ENCODE assay signal across 12 cellular contexts in the genomic region with DNA sequence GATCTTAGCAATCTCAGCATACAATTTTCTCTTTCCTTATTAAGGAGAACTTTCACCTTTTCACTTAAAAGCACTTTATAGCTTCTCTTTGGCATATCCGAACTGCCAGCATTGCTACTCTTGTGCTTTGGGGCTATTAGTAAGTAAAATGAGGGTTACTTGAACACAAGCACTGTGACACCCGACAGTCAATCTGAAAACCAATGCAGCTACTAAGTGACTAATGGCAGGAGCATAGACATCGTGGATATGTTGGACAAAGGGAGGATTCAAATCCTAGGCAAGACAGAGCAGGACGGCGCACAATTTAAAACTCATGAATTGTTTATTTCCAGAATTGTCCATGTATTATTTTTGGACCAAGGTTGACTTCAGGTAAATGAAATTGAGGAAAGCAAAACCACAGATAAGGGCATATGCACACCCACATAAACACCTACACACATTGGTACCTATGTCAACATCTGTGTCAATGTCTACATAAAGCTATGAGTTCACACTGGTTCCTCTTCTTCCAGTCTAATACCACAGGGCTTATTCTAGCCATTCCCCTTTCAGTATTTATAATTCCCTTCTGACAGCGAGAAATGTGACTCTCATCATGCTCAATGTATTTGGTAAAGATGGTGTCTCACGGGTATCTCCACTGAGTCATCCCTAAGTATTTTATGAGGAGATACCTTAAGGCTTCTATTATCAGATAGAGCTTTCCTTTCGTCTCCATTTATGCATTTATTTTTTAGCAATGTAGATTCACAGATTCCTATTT.
"Had no signal": no experiment of that assay in that cellular context is flagged by ENCODE, and none has a peak within 500 bp of the region (broad histone marks: within the 10 kb centered on the region; RNA-seq: fewer than 3 reads in every experiment).

No MANE protein-coding gene starts in this region.

- H3K36me3 ChIP-seq: cardiac muscle cell, gastroesophageal sphincter, heart right ventricle had no signal

- H3K9me3 ChIP-seq: gastroesophageal sphincter, heart right ventricle, mucosa of descending colon had no signal

- H3K4me1 Mint-ChIP-seq: activated T-helper 17 cell treated with anti-CD3 and anti-CD28 coated beads, Interleukin-2, amount 50 U/mL, for 72 hours; stimulated activated effector memory CD8-positive, alpha-beta T cell treated with anti-CD3 and anti-CD28 coated beads, Interleukin-12 subunit alpha, Interleukin-12 subunit beta, amount 100 ng/mL, for 72 hours had no signal

- H3K27ac ChIP-seq: cardiac muscle cell, epithelial cell of prostate, gastroesophageal sphincter, heart right ventricle had no signal

- DNase-seq: activated CD4-positive, alpha-beta T cell treated with anti-CD3 and anti-CD28 coated beads, Interleukin-2, amount 50 U/mL, for 4 hours; activated CD4-positive, CD25-positive, alpha-beta regulatory T cell treated with anti-CD3 and anti-CD28 coated beads, Interleukin-2, amount 50 U/mL, for 72 hours; activated naive CD4-positive, alpha-beta T cell treated with anti-CD3 and anti-CD28 coated beads, Interleukin-2, amount 50 U/mL, for 16 hours; heart right ventricle; mucosa of descending colon; naive thymus-derived CD8-positive, alpha-beta T cell; T-helper 9 cell had no signal

- H3K27ac Mint-ChIP-seq: activated T-helper 17 cell treated with anti-CD3 and anti-CD28 coated beads, Interleukin-2, amount 50 U/mL, for 72 hours; naive thymus-derived CD8-positive, alpha-beta T cell; stimulated activated effector memory CD8-positive, alpha-beta T cell treated with anti-CD3 and anti-CD28 coated beads, Interleukin-12 subunit alpha, Interleukin-12 subunit beta, amount 100 ng/mL, for 72 hours had no signal

- H3K36me3 Mint-ChIP-seq: naive thymus-derived CD8-positive, alpha-beta T cell; stimulated activated effector memory CD8-positive, alpha-beta T cell treated with anti-CD3 and anti-CD28 coated beads, Interleukin-12 subunit alpha, Interleukin-12 subunit beta, amount 100 ng/mL, for 72 hours had no signal

- ATAC-seq: activated T-helper 17 cell treated with anti-CD3 and anti-CD28 coated beads, Interleukin-2, amount 50 U/mL, for 72 hours; gastroesophageal sphincter; heart right ventricle; mucosa of descending colon; naive thymus-derived CD8-positive, alpha-beta T cell; stimulated activated effector memory CD8-positive, alpha-beta T cell treated with anti-CD3 and anti-CD28 coated beads, Interleukin-12 subunit alpha, Interleukin-12 subunit beta, amount 100 ng/mL, for 72 hours had no signal

- H3K9me3 Mint-ChIP-seq: activated T-helper 17 cell treated with anti-CD3 and anti-CD28 coated beads, Interleukin-2, amount 50 U/mL, for 72 hours; naive thymus-derived CD8-positive, alpha-beta T cell; stimulated activated effector memory CD8-positive, alpha-beta T cell treated with anti-CD3 and anti-CD28 coated beads, Interleukin-12 subunit alpha, Interleukin-12 subunit beta, amount 100 ng/mL, for 72 hours had no signal

- H3K4me3 Mint-ChIP-seq: activated T-helper 17 cell treated with anti-CD3 and anti-CD28 coated beads, Interleukin-2, amount 50 U/mL, for 72 hours; naive thymus-derived CD8-positive, alpha-beta T cell; stimulated activated effector memory CD8-positive, alpha-beta T cell treated with anti-CD3 and anti-CD28 coated beads, Interleukin-12 subunit alpha, Interleukin-12 subunit beta, amount 100 ng/mL, for 72 hours had no signal

- H3K4me3 ChIP-seq: cardiac muscle cell, gastroesophageal sphincter, heart right ventricle, mucosa of descending colon had no signal

- H3K27me3 ChIP-seq: cardiac muscle cell, gastroesophageal sphincter had no signal
